ENCODE assay signal across 14 cellular contexts in genomic region chr1:210882414-210883221, GRCh38.
DNase-seq lines count a peak whose midpoint lies in the region; ATAC-seq and TF ChIP-seq lines count a peak whose summit lies in the region.
"Had no signal": no experiment of that assay in that cellular context is flagged by ENCODE, and none has a peak within 500 bp of the region (broad histone marks: within the 10 kb centered on the region; RNA-seq: fewer than 3 reads in every experiment).

No MANE protein-coding gene starts in this region.

- H3F3A ChIP-seq in PC-9 (ENCODE audit: insufficient read depth, low read depth) = no peaks in the 10 kb centered on the region

- no peak overlapping the region for H2AFZ ChIP-seq in PC-9

- no peaks in the 10 kb centered on the region for H3K9me2 ChIP-seq in PC-9 (ENCODE audit: insufficient read depth)

- H3K27me3 ChIP-seq in PC-9 (ENCODE audit: insufficient read depth, low read depth) = peaks cover 20% of the 10 kb centered on the region
- no peaks in the 10 kb centered on the region for H3K27me3 ChIP-seq in dorsolateral prefrontal cortex
- H3K27me3 ChIP-seq in psoas muscle (ENCODE audit: insufficient read depth in 3 of 3, low read length in 2 of 3) = no peaks in the 10 kb centered on the region
- H3K27me3 ChIP-seq: right lobe of liver had no signal

- no peaks in the 10 kb centered on the region for H3K79me2 ChIP-seq in PC-9 (ENCODE audit: low read depth)

- 61 to 64% (median 63%) methylated on average over 8 of the region's 8 CpGs for WGBS in psoas muscle, 3 donors

- TF ChIP-seq CTCF in PC-9 (conservative IDR thresholded peaks at IDR 0.05) = no peak
- no peak for TF ChIP-seq CTCF in dorsolateral prefrontal cortex (IDR thresholded peaks at IDR 0.05 in 54 of 56, conservative IDR thresholded peaks at IDR 0.05 in 2 of 56; ENCODE audit: low read depth in 1 of 56, partially characterized antibody in 56 of 56)
- no peak for TF ChIP-seq CTCF in psoas muscle (IDR thresholded peaks at IDR 0.05)

- no peaks in the 10 kb centered on the region for H4K20me1 ChIP-seq in PC-9 (ENCODE audit: insufficient read depth)

- CTCF ChIA-PET in PC-9 (lab: Charles Lee) = no interaction called here

- H3K9me3 ChIP-seq in PC-9 (ENCODE audit: insufficient read depth, low read depth) (no peaks in the 10 kb centered on the region), psoas muscle (no peaks in the 10 kb centered on the region)
- H3K9me3 ChIP-seq: mucosa of descending colon, right lobe of liver had no signal

- ATAC-seq in psoas muscle (no peak), HG02763 (IDR thresholded peaks at IDR 0.05; ENCODE audit: unreplicated experiment) (no peak)
- ATAC-seq: effector memory CD8-positive, alpha-beta T cell; mucosa of descending colon; right lobe of liver had no signal

- BruUV-seq in PC-9 (replicated peaks; lab: Mats Ljungman, UMichigan) = no TSS peak

- intact Hi-C loops in PC-9 (cut with micrococcal nuclease; ENCODE audit: unreplicated experiment) (no loop called here), dorsolateral prefrontal cortex (cut with DNase I) (no loop called here), psoas muscle (cut with DNase I) (no loop called here)

- H3K4me3 ChIP-seq in PC-9 = no peak overlapping the region
- H3K4me3 ChIP-seq in dorsolateral prefrontal cortex = no peak overlapping the region
- H3K4me3 ChIP-seq in psoas muscle = no peak overlapping the region
- H3K4me3 ChIP-seq: mucosa of descending colon, right lobe of liver had no signal

- H3K36me3 ChIP-seq in PC-9 (ENCODE audit: low read depth) (no peaks in the 10 kb centered on the region), psoas muscle (ENCODE audit: insufficient read depth in 1 of 2, low read depth in 1 of 2) (no peaks in the 10 kb centered on the region)
- H3K36me3 ChIP-seq: right lobe of liver had no signal

- H3K27ac ChIP-seq in PC-9 (no peak overlapping the region), dorsolateral prefrontal cortex (peak overlapping the region in 53 of 59 donors; percentile 1 to 89 (median 66)), psoas muscle (no peak overlapping the region)
- H3K27ac ChIP-seq: right lobe of liver had no signal

- H3K4me1 ChIP-seq in PC-9 (replicated peaks; ENCODE audit: insufficient read depth) = 0 out of 2 replicates have a peak, but pooled peaks cover 9% of the 10 kb centered on the region
- no peaks in the 10 kb centered on the region for H3K4me1 ChIP-seq in psoas muscle
- H3K4me1 ChIP-seq: right lobe of liver had no signal

- H3K4me2 ChIP-seq in PC-9 = peak overlapping the region; percentile 10; the same call in 1 of the 2 replicates

- peak; percentile 20 for DNase-seq in GM04503 (ENCODE audit: low read depth)
- peak in 1 of 2 experiments; percentile 40 for DNase-seq in PC-9
- peak in 3 of 10 donors; percentile 16 to 55 (median 44) for DNase-seq in dorsolateral prefrontal cortex
- peak; percentile 98 for DNase-seq in renal cortical epithelial cell (ENCODE audit: low read depth)
- no peak for DNase-seq in psoas muscle
- no peak for DNase-seq in UCSD-AML1 (lab: John Stamatoyannopoulos, UW; ENCODE audit: unreplicated experiment)
- no peak for DNase-seq in SIG-M5 treated with dmso at 0.1 percent for 504 hours (lab: John Stamatoyannopoulos, UW; ENCODE audit: unreplicated experiment)
- DNase-seq: activated naive CD4-positive, alpha-beta T cell treated with anti-CD3 and anti-CD28 coated beads, Interleukin-2, amount 10 ng/mL, durations not matched to agents 7 days and 5 days; DMS79; effector memory CD8-positive, alpha-beta T cell; mucosa of descending colon; NCI-H2227 treated with DMSO at 0.1 percent for 48 hours; right lobe of liver had no signal

- POLR2A ChIA-PET in PC-9 (lab: Charles Lee; ENCODE audit: unreplicated experiment) = no interaction called here

Comparison
In these comparisons a context has a peak if more than half of its experiments do, and no peak if none do; other contexts are left out.
1. DNase-seq: peak in GM04503 (single experiment) and renal cortical epithelial cell (single experiment); none in psoas muscle (0 of 2), UCSD-AML1 (single experiment) and SIG-M5 treated with dmso at 0.1 percent for 504 hours (single experiment).
2. H3K27ac ChIP-seq: peak in dorsolateral prefrontal cortex (53 of 59); none in PC-9 (single experiment) and psoas muscle (single experiment).